In the genomic region with DNA sequence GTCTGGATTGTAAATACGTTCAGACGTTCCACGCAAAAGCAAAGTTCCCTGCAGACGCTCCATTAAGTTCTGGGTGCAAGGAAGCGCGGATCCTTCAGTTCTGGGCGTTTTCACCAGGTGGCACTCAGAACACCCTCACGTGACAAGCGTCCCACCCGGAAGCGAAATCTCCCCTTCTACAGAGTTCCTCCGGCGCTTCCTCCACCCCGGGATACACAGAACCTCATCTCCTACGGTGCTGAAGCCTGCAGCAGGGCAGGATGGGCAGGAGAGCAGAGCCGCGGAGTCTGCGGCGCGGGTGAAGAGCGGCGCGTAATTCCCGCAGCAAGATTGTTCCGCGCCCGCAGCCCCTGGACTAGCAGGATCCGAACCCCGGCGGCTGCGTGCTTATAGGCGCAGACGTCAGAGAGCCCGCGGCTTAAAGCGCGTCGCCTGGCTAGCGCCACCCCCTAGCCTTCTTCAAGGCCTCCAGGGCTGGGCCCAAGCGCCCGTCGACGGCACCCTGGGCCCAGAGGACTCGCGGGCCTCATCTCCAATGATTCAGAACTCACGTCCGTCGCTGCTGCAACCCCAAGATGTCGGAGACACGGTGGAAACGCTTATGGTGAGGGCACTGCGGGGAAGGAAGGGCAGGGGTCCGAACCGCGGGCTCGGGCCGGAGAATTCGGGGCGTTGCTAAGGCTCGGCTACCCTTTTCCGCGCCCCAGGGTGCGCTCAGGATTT, we compare ENCODE assay signal across 8 cellular contexts. TPM values are rescaled to one million over a fixed set of nuclear protein-coding genes. Genes with fewer than 3 reads are reported as not detected.
A peak's percentile ranks its signal among the peaks of the same experiment; 100 is the strongest.
DNase-seq lines count a peak whose midpoint lies in the region; ATAC-seq and TF ChIP-seq lines count a peak whose summit lies in the region.

A gene with protein sequence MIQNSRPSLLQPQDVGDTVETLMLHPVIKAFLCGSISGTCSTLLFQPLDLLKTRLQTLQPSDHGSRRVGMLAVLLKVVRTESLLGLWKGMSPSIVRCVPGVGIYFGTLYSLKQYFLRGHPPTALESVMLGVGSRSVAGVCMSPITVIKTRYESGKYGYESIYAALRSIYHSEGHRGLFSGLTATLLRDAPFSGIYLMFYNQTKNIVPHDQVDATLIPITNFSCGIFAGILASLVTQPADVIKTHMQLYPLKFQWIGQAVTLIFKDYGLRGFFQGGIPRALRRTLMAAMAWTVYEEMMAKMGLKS (plus strand): TSS at position 181 of the 723 bp plus-strand sequence. CDS start 355 bp downstream, at position 536.

- no peaks in the 10 kb centered on the region for H4K20me1 ChIP-seq in neural cell (ENCODE audit: insufficient read depth)

- peaks cover 32% of the 10 kb centered on the region for H3K79me2 ChIP-seq in neural cell (replicated peaks; ENCODE audit: insufficient read depth, low read length)

- TF ChIP-seq CTCF in fibroblast of mammary gland (conservative IDR thresholded peaks at IDR 0.05; ENCODE audit: control insufficient read depth, insufficient read depth, low read depth, low read length): peak; percentile 31
- peak; percentile 74 for TF ChIP-seq CTCF in neural cell (IDR thresholded peaks at IDR 0.05; ENCODE audit: poor library complexity, severe bottlenecking)
- TF ChIP-seq CTCF in subcutaneous adipose tissue (IDR thresholded peaks at IDR 0.05; ENCODE audit: low read depth): no peak

- H3K27ac ChIP-seq in neural cell (ENCODE audit: low read length): peak within 1 kb of the TSS; percentile 84

- in situ Hi-C loops in Caki2 (cut with HindIII; ENCODE audit: low pct_unique_long_range_greater_than_20kb, low sequenced_read_pairs): no loop called here

- peak within 1 kb of the TSS; percentile 83 for H2AFZ ChIP-seq in neural cell (ENCODE audit: low read depth, low read length)

- DNase-seq in Caki2 (ENCODE audit: low read depth): peak; percentile 84
- DNase-seq in Jurkat, Clone E6-1 (ENCODE audit: low read depth, low spot score): peak; percentile 87
- DNase-seq in activated T-cell treated with anti-CD3 and anti-CD28 coated beads for 24 hours (ENCODE audit: low read depth): peak; percentile 74
- peak; percentile 85 for DNase-seq in fibroblast of mammary gland (ENCODE audit: low read depth)
- DNase-seq in NCI-H187 (lab: John Stamatoyannopoulos, UW): no peak

- no peaks in the 10 kb centered on the region for H3K9me3 ChIP-seq in neural cell (ENCODE audit: low read length)

- peak within 1 kb of the TSS; percentile 72 for H3K4me3 ChIP-seq in Jurkat, Clone E6-1 (ENCODE audit: low read length)
- H3K4me3 ChIP-seq in fibroblast of mammary gland (ENCODE audit: control insufficient read depth, low read depth, low read length): peak within 1 kb of the TSS; percentile 82
- peak within 1 kb of the TSS; percentile 79 for H3K4me3 ChIP-seq in neural cell (ENCODE audit: low read length)

- ATAC-seq in GM21529 (IDR thresholded peaks at IDR 0.05; ENCODE audit: unreplicated experiment): peak; percentile 71

- H3K4me2 ChIP-seq in neural cell (ENCODE audit: low read length): peak within 1 kb of the TSS; percentile 59

- no peak for TF ChIP-seq EP300 in neural cell (conservative IDR thresholded peaks at IDR 0.05; ENCODE audit: poor library complexity, severe bottlenecking)

- no peaks in the 10 kb centered on the region for H3K9me2 ChIP-seq in neural cell (ENCODE audit: insufficient read depth, low read length)

- H3K36me3 ChIP-seq in neural cell (ENCODE audit: insufficient read depth, low read length): no peaks in the 10 kb centered on the region

- no peaks in the 10 kb centered on the region for H3K27me3 ChIP-seq in neural cell (ENCODE audit: insufficient read depth, low read depth, low read length)

- no peaks in the 10 kb centered on the region for H3F3A ChIP-seq in neural cell (ENCODE audit: insufficient read depth, low read length, poor library complexity, severe bottlenecking)

- peak within 1 kb of the TSS; percentile 82 for H3K9ac ChIP-seq in neural cell (ENCODE audit: low read length)

- TF ChIP-seq RAD21 in neural cell (conservative IDR thresholded peaks at IDR 0.05): peak; percentile 49

TF ChIP-seq in neural cell, 6 proteins besides CTCF, POLR2A, EP300 and RAD21:
- TF ChIP-seq MXI1 (conservative IDR thresholded peaks at IDR 0.05; ENCODE audit: poor library complexity, severe bottlenecking): peak; percentile 64
- TF ChIP-seq EZH2 (IDR thresholded peaks at IDR 0.05; ENCODE audit: borderline replicate concordance, insufficient read depth, low read length, poor library complexity, severe bottlenecking): no peak
- peak; percentile 85 for TF ChIP-seq POLR2AphosphoS5 (IDR thresholded peaks at IDR 0.05)
- TF ChIP-seq SMC3 (conservative IDR thresholded peaks at IDR 0.05; ENCODE audit: poor library complexity): peak; percentile 64
- TF ChIP-seq TAF1 (IDR thresholded peaks at IDR 0.05; ENCODE audit: low read depth): peak; percentile 58
- TF ChIP-seq, protein P1, sequence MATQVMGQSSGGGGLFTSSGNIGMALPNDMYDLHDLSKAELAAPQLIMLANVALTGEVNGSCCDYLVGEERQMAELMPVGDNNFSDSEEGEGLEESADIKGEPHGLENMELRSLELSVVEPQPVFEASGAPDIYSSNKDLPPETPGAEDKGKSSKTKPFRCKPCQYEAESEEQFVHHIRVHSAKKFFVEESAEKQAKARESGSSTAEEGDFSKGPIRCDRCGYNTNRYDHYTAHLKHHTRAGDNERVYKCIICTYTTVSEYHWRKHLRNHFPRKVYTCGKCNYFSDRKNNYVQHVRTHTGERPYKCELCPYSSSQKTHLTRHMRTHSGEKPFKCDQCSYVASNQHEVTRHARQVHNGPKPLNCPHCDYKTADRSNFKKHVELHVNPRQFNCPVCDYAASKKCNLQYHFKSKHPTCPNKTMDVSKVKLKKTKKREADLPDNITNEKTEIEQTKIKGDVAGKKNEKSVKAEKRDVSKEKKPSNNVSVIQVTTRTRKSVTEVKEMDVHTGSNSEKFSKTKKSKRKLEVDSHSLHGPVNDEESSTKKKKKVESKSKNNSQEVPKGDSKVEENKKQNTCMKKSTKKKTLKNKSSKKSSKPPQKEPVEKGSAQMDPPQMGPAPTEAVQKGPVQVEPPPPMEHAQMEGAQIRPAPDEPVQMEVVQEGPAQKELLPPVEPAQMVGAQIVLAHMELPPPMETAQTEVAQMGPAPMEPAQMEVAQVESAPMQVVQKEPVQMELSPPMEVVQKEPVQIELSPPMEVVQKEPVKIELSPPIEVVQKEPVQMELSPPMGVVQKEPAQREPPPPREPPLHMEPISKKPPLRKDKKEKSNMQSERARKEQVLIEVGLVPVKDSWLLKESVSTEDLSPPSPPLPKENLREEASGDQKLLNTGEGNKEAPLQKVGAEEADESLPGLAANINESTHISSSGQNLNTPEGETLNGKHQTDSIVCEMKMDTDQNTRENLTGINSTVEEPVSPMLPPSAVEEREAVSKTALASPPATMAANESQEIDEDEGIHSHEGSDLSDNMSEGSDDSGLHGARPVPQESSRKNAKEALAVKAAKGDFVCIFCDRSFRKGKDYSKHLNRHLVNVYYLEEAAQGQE (IDR thresholded peaks at IDR 0.05; ENCODE audit: borderline replicate concordance): peak; percentile 57

RNA-seq across cellular contexts. Expression of the gene that starts here (rescaled TPM):
- 18.1 and 35.4 TPM in 2 replicates for total RNA-seq in Caki2 (2014; rRNA removed; shearing (Covaris generic); ENCODE audit: low replicate concordance)
- polyA plus RNA-seq in Jurkat, Clone E6-1 (2012; ENCODE audit: insufficient read depth, insufficient read length): 30.0 TPM
- polyA plus RNA-seq in neural cell: 32.5 and 41.4 TPM in 2 replicates
- 18.3 and 20.0 TPM in 2 replicates for polyA minus RNA-seq in neural cell
- 10 to 100 TPM; 16.6 to 25.4 (median 21.5) TPM for total RNA-seq in subcutaneous adipose tissue

Comparison
In these comparisons a context has a peak if more than half of its experiments do, and no peak if none do; other contexts are left out.
1. DNase-seq: peak in Caki2 (single experiment), Jurkat, Clone E6-1 (single experiment), activated T-cell treated with anti-CD3 and anti-CD28 coated beads for 24 hours (single experiment) and fibroblast of mammary gland (single experiment); none in NCI-H187 (0 of 2).
2. Peak in every context shown above with its lines, with median percentiles within 50 percentile points of each other: H3K4me3 ChIP-seq.